16 cellular contexts compared by ENCODE assay signal in genomic region chr14:89540009-89540829, GRCh38.
DNase-seq lines count a peak whose midpoint lies in the region; ATAC-seq and TF ChIP-seq lines count a peak whose summit lies in the region.
"Had no signal": no experiment of that assay in that cellular context is flagged by ENCODE, and none has a peak within 500 bp of the region (broad histone marks: within the 10 kb centered on the region; RNA-seq: fewer than 3 reads in every experiment).

No MANE protein-coding gene starts in this region.

- no peak for ATAC-seq in natural killer cell
- ATAC-seq in HG03439 (IDR thresholded peaks at IDR 0.05; ENCODE audit: unreplicated experiment), result no peak
- no peak for ATAC-seq in GM19351 (IDR thresholded peaks at IDR 0.05; ENCODE audit: unreplicated experiment)
- ATAC-seq in heart right ventricle, result no peak
- ATAC-seq: HCT116, sciatic nerve had no signal

- no peaks in the 10 kb centered on the region for H3K9me3 Mint-ChIP-seq in natural killer cell

- H3K4me3 Mint-ChIP-seq in natural killer cell, result no peak overlapping the region

- H3K4me1 Mint-ChIP-seq in natural killer cell, result peaks cover 68 to 70% of the 10 kb centered on the region in 2 donors

- no peaks in the 10 kb centered on the region for H3K9me3 ChIP-seq in heart right ventricle

- H3K27me3 Mint-ChIP-seq in natural killer cell (ENCODE audit: low read depth in 2 of 2), result no peaks in the 10 kb centered on the region

- intact Hi-C loops in natural killer cell (cut with micrococcal nuclease) (no loop called here), heart right ventricle (cut with DNase I) (no loop called here)

- TF ChIP-seq CTCF in choroid plexus epithelial cell (conservative IDR thresholded peaks at IDR 0.05; ENCODE audit: low read depth, low read length) (no peak), natural killer cell (IDR thresholded peaks at IDR 0.05) (no peak), heart right ventricle (IDR thresholded peaks at IDR 0.05) (no peak)

- no peaks in the 10 kb centered on the region for H3K36me3 Mint-ChIP-seq in natural killer cell

- no peaks in the 10 kb centered on the region for H3K27me3 ChIP-seq in heart right ventricle
- H3K27me3 ChIP-seq: BLaER1 treated with 17β-estradiol and CSF1 and Interleukin-3, amounts not matched to agents 10 nM and 100 nM had no signal

- H3K27ac Mint-ChIP-seq in natural killer cell, result peak overlapping the region; percentile 25 to 61

- peak; percentile 47 for DNase-seq in EL
- peak; percentile 64 for DNase-seq in M059J (ENCODE audit: low read depth)
- peak; percentile 74 for DNase-seq in choroid plexus epithelial cell (ENCODE audit: low read depth)
- no peak for DNase-seq in natural killer cell
- DNase-seq in NCI-H2107 (lab: John Stamatoyannopoulos, UW), result no peak
- no peak for DNase-seq in heart right ventricle
- DNase-seq: activated CD8-positive, alpha-beta memory T cell treated with anti-CD3 and anti-CD28 coated beads for 24 hours; activated naive CD4-positive, alpha-beta T cell; NCI-H146; NCI-H510A treated with DMSO at 0.1 percent for 48 hours had no signal

- no peak overlapping the region for H3K4me3 ChIP-seq in choroid plexus epithelial cell (ENCODE audit: low read depth, low read length)
- no peak overlapping the region for H3K4me3 ChIP-seq in heart right ventricle
- H3K4me3 ChIP-seq: BLaER1 treated with 17β-estradiol and CSF1 and Interleukin-3, amounts not matched to agents 10 nM and 100 nM; coronary artery had no signal

- WGBS in heart right ventricle, 2 donors, result 91 to 92% methylated on average over 20 of the region's 20 CpGs

- no peak overlapping the region for H3K27ac ChIP-seq in heart right ventricle
- H3K27ac ChIP-seq: BLaER1 treated with 17β-estradiol and CSF1 and Interleukin-3, amounts not matched to agents 10 nM and 100 nM; coronary artery had no signal

- no peaks in the 10 kb centered on the region for H3K36me3 ChIP-seq in heart right ventricle

- H3K4me1 ChIP-seq in heart right ventricle, result peaks cover 0 to 36% (median 12%) of the 10 kb centered on the region in 9 donors

Comparison
In these comparisons a context has a peak if more than half of its experiments do, and no peak if none do; other contexts are left out.
1. DNase-seq: peak in EL (single experiment), M059J (single experiment) and choroid plexus epithelial cell (single experiment); none in natural killer cell (single experiment), NCI-H2107 (single experiment) and heart right ventricle (0 of 2).